24 cellular contexts compared by ENCODE assay signal in the genomic region with DNA sequence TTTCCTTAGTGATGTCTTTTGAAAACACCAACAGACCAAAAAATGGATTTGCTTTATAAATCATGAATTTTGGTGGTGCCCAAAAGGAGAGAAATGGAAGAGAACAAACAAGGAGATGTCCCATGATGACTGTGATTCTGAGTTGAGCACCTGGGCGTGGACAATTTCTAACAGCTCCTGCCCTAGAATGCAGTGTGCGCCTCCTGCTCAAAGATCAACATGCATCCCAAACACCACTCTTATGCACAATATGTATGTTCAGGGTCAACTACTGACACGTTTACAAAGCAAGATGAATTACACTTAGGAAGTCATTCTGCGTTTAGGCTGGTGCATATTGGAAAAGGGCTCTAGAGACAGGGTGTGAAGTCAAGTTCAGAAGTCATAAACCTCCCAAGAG.
DNase-seq lines count a peak whose midpoint lies in the region; ATAC-seq, FAIRE-seq and TF ChIP-seq lines count a peak whose summit lies in the region.
"Had no signal": no experiment of that assay in that cellular context is flagged by ENCODE, and none has a peak within 500 bp of the region (broad histone marks: within the 10 kb centered on the region; RNA-seq: fewer than 3 reads in every experiment).

No MANE protein-coding gene starts in this region.

- TF ChIP-seq RAD21 in HepG2 (CRISPR knock-in tag; IDR thresholded peaks at IDR 0.05) = no peak

- TF ChIP-seq EP300 in HepG2 (IDR thresholded peaks at IDR 0.05; ENCODE audit: low read depth in 2 of 2, low read length in 2 of 2) (no peak), HepG2 (CRISPR knock-in tag; IDR thresholded peaks at IDR 0.05; ENCODE audit: borderline replicate concordance) (no peak)

- no peaks in the 10 kb centered on the region for H3K9me3 Mint-ChIP-seq in progenitor cell of endocrine pancreas (ENCODE audit: low read depth)
- H3K9me3 Mint-ChIP-seq: CD8-positive, alpha-beta T cell had no signal

- no peak for TF ChIP-seq POLR2A in HepG2 (IDR thresholded peaks at IDR 0.05; ENCODE audit: insufficient read depth in 1 of 2, low read depth in 2 of 2, low read length in 2 of 2)
- TF ChIP-seq POLR2A in right lobe of liver (IDR thresholded peaks at IDR 0.05) = no peak
- no peak for TF ChIP-seq POLR2A in testis (IDR thresholded peaks at IDR 0.05)

- H4K20me1 ChIP-seq in HepG2 (ENCODE audit: insufficient read depth, low read length) = peaks cover 74% of the 10 kb centered on the region

- in situ Hi-C loops in HepG2 (cut with HindIII; ENCODE audit: extremely low pct_ligation_motif_present, low pct_unique_long_range_greater_than_20kb) = no loop called here

- H3K4me3 Mint-ChIP-seq in progenitor cell of endocrine pancreas (ENCODE audit: low read depth) = no peak overlapping the region
- H3K4me3 Mint-ChIP-seq: CD8-positive, alpha-beta T cell had no signal

- CTCF ChIA-PET in HepG2 (lab: Yijun Ruan, JAX; ENCODE audit: low intra/inter-chr PET ratio, low total read pairs) = no interaction called here

- TF ChIP-seq CTCF in HepG2 (CRISPR knock-in tag; IDR thresholded peaks at IDR 0.05) (no peak), right lobe of liver (IDR thresholded peaks at IDR 0.05) (no peak), progenitor cell of endocrine pancreas (IDR thresholded peaks at IDR 0.05; ENCODE audit: unreplicated experiment) (no peak), dorsolateral prefrontal cortex (IDR thresholded peaks at IDR 0.05 in 54 of 56, conservative IDR thresholded peaks at IDR 0.05 in 2 of 56; ENCODE audit: low read depth in 1 of 56, partially characterized antibody in 56 of 56) (no peak), testis (IDR thresholded peaks at IDR 0.05) (no peak)

- H3K4me3 ChIP-seq in HepG2 (replicated peaks in 1 of 3; ENCODE audit: insufficient read depth in 1 of 3, low read depth in 2 of 3, low read length in 3 of 3) (no peak overlapping the region), right lobe of liver (no peak overlapping the region), dorsolateral prefrontal cortex (no peak overlapping the region), testis (no peak overlapping the region)
- no peak overlapping the region for H3K4me3 ChIP-seq in effector memory CD4-positive, alpha-beta T cell (ENCODE audit: insufficient read depth, low read depth, low read length, poor library complexity, severe bottlenecking)
- H3K4me3 ChIP-seq: K562, SJCRH30 had no signal

- ATAC-seq in HepG2 (peak; percentile 58), right lobe of liver (no peak), left colon (peak; percentile 48)
- ATAC-seq: CD8-positive, alpha-beta T cell; K562 had no signal

- H2AFZ ChIP-seq in HepG2 (ENCODE audit: low read length) = no peak overlapping the region

- peaks cover 75% of the 10 kb centered on the region for H3K79me2 ChIP-seq in HepG2 (ENCODE audit: insufficient read depth, low read length)

- H3K9me3 ChIP-seq in HepG2 (ENCODE audit: low read length) (no peaks in the 10 kb centered on the region), right lobe of liver (no peaks in the 10 kb centered on the region), testis (no peaks in the 10 kb centered on the region)
- no peaks in the 10 kb centered on the region for H3K9me3 ChIP-seq in effector memory CD4-positive, alpha-beta T cell (ENCODE audit: control insufficient read depth, low read length)
- H3K9me3 ChIP-seq: SJCRH30 had no signal

- no peaks in the 10 kb centered on the region for H3K27me3 Mint-ChIP-seq in progenitor cell of endocrine pancreas

- WGBS in HepG2 (ENCODE audit: low lambda C conversion rate) = 79% methylated on average over 4 of the region's 4 CpGs
- 81% methylated on average over 4 of the region's 4 CpGs for WGBS in right lobe of liver (ENCODE audit: insufficient coverage, low coverage, low lambda C conversion rate, missing lambda C conversion rate)
- 79 to 89% methylated on average over 4 of the region's 4 CpGs for WGBS in testis, 2 donors

- BruUV-seq in HepG2 (replicated peaks; lab: Mats Ljungman, UMichigan) = no TSS peak

- H3K27ac Mint-ChIP-seq in progenitor cell of endocrine pancreas = peak overlapping the region; percentile 84
- H3K27ac Mint-ChIP-seq: CD8-positive, alpha-beta T cell had no signal

- POLR2A ChIA-PET in HepG2 (lab: Yijun Ruan, JAX) = no interaction called here

- H3K27ac ChIP-seq in HepG2 (ENCODE audit: extremely low read length, insufficient read depth, low read length) (no peak overlapping the region), right lobe of liver (no peak overlapping the region), dorsolateral prefrontal cortex (no peak overlapping the region), testis (no peak overlapping the region)
- H3K27ac ChIP-seq in effector memory CD4-positive, alpha-beta T cell (ENCODE audit: insufficient read depth, low read length, poor library complexity, severe bottlenecking) = no peak overlapping the region
- H3K27ac ChIP-seq: SJCRH30 had no signal

- H3K4me1 ChIP-seq in HepG2 (ENCODE audit: insufficient read depth, low read length) (peaks cover 16% of the 10 kb centered on the region), right lobe of liver (peaks cover 0 to 12% (median 4%) of the 10 kb centered on the region in 4 donors), testis (peaks cover 23% of the 10 kb centered on the region)
- no peaks in the 10 kb centered on the region for H3K4me1 ChIP-seq in effector memory CD4-positive, alpha-beta T cell (ENCODE audit: control insufficient read depth, insufficient read depth, low read length, poor library complexity, severe bottlenecking)
- H3K4me1 ChIP-seq: SJCRH30 had no signal

- peaks cover 56% of the 10 kb centered on the region for H3K4me1 Mint-ChIP-seq in progenitor cell of endocrine pancreas (ENCODE audit: low read depth)

- peaks cover 3 to 27% of the 10 kb centered on the region in 2 experiments; a peak in 4 of 5 replicates for H3K36me3 ChIP-seq in HepG2 (replicated peaks in 1 of 2; ENCODE audit: control insufficient read depth in 1 of 2, insufficient read depth in 2 of 2, low read length in 2 of 2)
- H3K36me3 ChIP-seq in right lobe of liver = no peaks in the 10 kb centered on the region
- no peaks in the 10 kb centered on the region for H3K36me3 ChIP-seq in effector memory CD4-positive, alpha-beta T cell (ENCODE audit: control insufficient read depth, insufficient read depth, low read length)
- H3K36me3 ChIP-seq in testis (ENCODE audit: low read depth, missing control alignments) = no peaks in the 10 kb centered on the region
- H3K36me3 ChIP-seq: SJCRH30 had no signal

- no peak overlapping the region for H3K4me2 ChIP-seq in HepG2 (ENCODE audit: low read depth, low read length)

- intact Hi-C loops in HepG2 (cut with micrococcal nuclease; ENCODE audit: unreplicated experiment) (no loop called here), right lobe of liver (cut with DNase I) (no loop called here), left colon (cut with DNase I, micrococcal nuclease) (no loop called here), dorsolateral prefrontal cortex (cut with DNase I) (no loop called here), testis (cut with DNase I; ENCODE audit: low total_unique reads) (no loop called here)

- FAIRE-seq in HepG2 (lab: Jason Lieb, UNC) = no peak
- FAIRE-seq: G401.6, GM18507, H54, K562, RCC 7860 had no signal

- H3K27me3 ChIP-seq in HepG2 (ENCODE audit: control insufficient read depth in 1 of 2, insufficient read depth in 2 of 2, low read length in 2 of 2) (no peaks in the 10 kb centered on the region), right lobe of liver (no peaks in the 10 kb centered on the region), dorsolateral prefrontal cortex (peaks cover 0 to 13% (median 0%) of the 10 kb centered on the region in 45 donors), testis (no peaks in the 10 kb centered on the region)
- no peaks in the 10 kb centered on the region for H3K27me3 ChIP-seq in effector memory CD4-positive, alpha-beta T cell (replicated peaks; ENCODE audit: control insufficient read depth, insufficient read depth, low read length, poor library complexity, severe bottlenecking)
- H3K27me3 ChIP-seq: SJCRH30 had no signal

- H3K36me3 Mint-ChIP-seq in progenitor cell of endocrine pancreas (ENCODE audit: insufficient read depth) = no peaks in the 10 kb centered on the region

- DNase-seq in HepG2 (ENCODE audit: low spot score) (no peak), right lobe of liver (no peak), left colon (no peak), progenitor cell of endocrine pancreas (ENCODE audit: low spot score, unreplicated experiment) (no peak), NCI-H146 treated with DMSO at 0.1 percent for 48 hours (lab: John Stamatoyannopoulos, UW; ENCODE audit: unreplicated experiment) (no peak), dorsolateral prefrontal cortex (no peak), testis (no peak)
- DNase-seq in effector memory CD4-positive, alpha-beta T cell = no peak
- DNase-seq: AML-193; C1 segment of cervical spinal cord; CD8-positive, alpha-beta T cell; MM.1S; NCI-H1092; NCI-H1436; NCI-H1930; NCI-H226; NCI-H524 treated with DMSO at 0.1 percent for 48 hours; OCI-M1; SJCRH30 had no signal

- no peak overlapping the region for H3K9ac ChIP-seq in HepG2 (ENCODE audit: insufficient read depth, low read depth, low read length)

TF ChIP-seq in HepG2, 621 proteins besides CTCF, POLR2A, EP300 and RAD21 (continues in another document):
- TF ChIP-seq SIX1 (CRISPR knock-in tag; IDR thresholded peaks at IDR 0.05; ENCODE audit: borderline replicate concordance) = no peak
- TF ChIP-seq POGZ (CRISPR knock-in tag; IDR thresholded peaks at IDR 0.05) = no peak

Comparison
In these comparisons a context has a peak if more than half of its experiments do, and no peak if none do; other contexts are left out.
1. ATAC-seq: peak in HepG2 (single experiment) and left colon (single experiment); none in right lobe of liver (0 of 4).